ENCODE assay signal across 8 cellular contexts in genomic region chr1:156893048-156893953, GRCh38. TPM values are rescaled to one million over a fixed set of nuclear protein-coding genes. Genes with fewer than 3 reads are reported as not detected.
A peak's percentile ranks its signal among the peaks of the same experiment; 100 is the strongest.
DNase-seq lines count a peak whose midpoint lies in the region; ATAC-seq, FAIRE-seq and TF ChIP-seq lines count a peak whose summit lies in the region.

TSS of gene PEAR1 (plus strand) at chr1:156893718. CDS start at chr1:156903927, 10,209 bp downstream.

- no peaks in the 10 kb centered on the region for H3K9me3 ChIP-seq in MG63

- H3K27me3 ChIP-seq in BJ (ENCODE audit: control insufficient read depth, insufficient read depth, low read length) (no peaks in the 10 kb centered on the region; the same call in 1 of the 2 replicates), MG63 (no peaks in the 10 kb centered on the region)

- peaks cover 78% of the 10 kb centered on the region for H3K27me3 Mint-ChIP-seq in WTC11 (ENCODE audit: low read depth)
- H3K27me3 Mint-ChIP-seq in nephron progenitor cell (ENCODE audit: low read depth, poor library complexity): peaks cover 45% of the 10 kb centered on the region

- CTCF ChIA-PET in BJ (lab: Yijun Ruan, JAX) (interaction anchor here (0.6 to 10.8 kb wide), 19 partner anchors 8 to 233 kb away, joined by 3 to 298 read pairs (median 8); partner anchors contain the start of genes INSRR, ISG20L2, LRRC71 and METTL25B), WTC11 (lab: Charles Lee) (interaction anchor here (0.5 to 13.3 kb wide), 37 partner anchors 8 to 806 kb away, joined by 3 to 233 read pairs (median 5); partner anchors contain the start of genes BCAN, CRABP2, HDGF and INSRR)

- H3K36me3 Mint-ChIP-seq in WTC11 (no peaks in the 10 kb centered on the region), nephron progenitor cell (ENCODE audit: low read depth) (no peaks in the 10 kb centered on the region)

- DNase-seq in BJ (ENCODE audit: low read depth) (no peak), WTC11 (ENCODE audit: low spot score) (peak; percentile 66), fibroblast of pulmonary artery (ENCODE audit: low read depth) (peak; percentile 53), nephron progenitor cell (peak; percentile 66), MG63 (no peak), GM19239 (ENCODE audit: insufficient read length, low spot score) (no peak)

- H3K27ac Mint-ChIP-seq in WTC11: no peak within 1 kb of the TSS
- H3K27ac Mint-ChIP-seq in nephron progenitor cell: no peak within 1 kb of the TSS

- H3K4me3 Mint-ChIP-seq in WTC11: peak within 1 kb of the TSS; percentile 72
- peak within 1 kb of the TSS; percentile 49 for H3K4me3 Mint-ChIP-seq in nephron progenitor cell

- H3K4me3 ChIP-seq in BJ (ENCODE audit: low read depth, low read length): peak within 1 kb of the TSS; percentile 49
- H3K4me3 ChIP-seq in fibroblast of pulmonary artery (replicated peaks; ENCODE audit: low read depth, low read length): peak within 1 kb of the TSS; percentile 63
- no peak within 1 kb of the TSS for H3K4me3 ChIP-seq in MG63

- peak; percentile 29 for ATAC-seq in WTC11
- ATAC-seq in GM18511 (IDR thresholded peaks at IDR 0.05; ENCODE audit: unreplicated experiment): no peak
- ATAC-seq in HG03520 (IDR thresholded peaks at IDR 0.05; ENCODE audit: unreplicated experiment): no peak

- H3K4me1 Mint-ChIP-seq in WTC11 (peaks cover 23% of the 10 kb centered on the region), nephron progenitor cell (peaks cover 55% of the 10 kb centered on the region)

- no peaks in the 10 kb centered on the region for H3K9me3 Mint-ChIP-seq in WTC11
- no peaks in the 10 kb centered on the region for H3K9me3 Mint-ChIP-seq in nephron progenitor cell

- TF ChIP-seq CTCF in BJ (IDR thresholded peaks at IDR 0.05; ENCODE audit: insufficient read depth, low read depth, low read length): no peak
- TF ChIP-seq CTCF in WTC11 (IDR thresholded peaks at IDR 0.05): no peak; the same call in 1 of the 2 replicates
- no peak for TF ChIP-seq CTCF in fibroblast of pulmonary artery (IDR thresholded peaks at IDR 0.05; ENCODE audit: low read length, missing control alignments)
- peak; percentile 26 for TF ChIP-seq CTCF in nephron progenitor cell (IDR thresholded peaks at IDR 0.05)

- H3K36me3 ChIP-seq in BJ (ENCODE audit: control insufficient read depth, insufficient read depth, low read length) (no peaks in the 10 kb centered on the region), MG63 (no peaks in the 10 kb centered on the region)

- POLR2A ChIA-PET in BJ (lab: Charles Lee) (interaction anchor here (0.5 kb wide), 1 partner anchor 1118 kb away, joined by 10 read pairs; no protein-coding TSS in a partner anchor), WTC11 (lab: Charles Lee) (interaction anchor here (0.5 to 1.0 kb wide), 3 partner anchors 8 to 142 kb away, joined by 3 to 5 read pairs (median 4); partner anchors contain the start of gene HDGF)

- FAIRE-seq in GM19239 (lab: Jason Lieb, UNC): no peak

TF ChIP-seq in WTC11, 78 proteins besides CTCF, POLR2A, EP300 and RAD21:
- TF ChIP-seq SP1 (CRISPR knock-in tag; conservative IDR thresholded peaks at IDR 0.05) (no peak), GTF2I (CRISPR knock-in tag; conservative IDR thresholded peaks at IDR 0.05) (peak; percentile 96)

RNA-seq across cellular contexts. Expression of gene PEAR1, which starts in this region (rescaled TPM):
- polyA plus RNA-seq in BJ (2011; rRNA removed): 25.0 and 50.4 TPM in 2 replicates
- polyA minus RNA-seq in BJ (2011; rRNA and poly(A)+ RNA removed): 15.8 and 21.9 TPM in 2 replicates
- total RNA-seq in WTC11 (2021): 0.89 to 1.6 TPM (median 1.0 TPM) in 3 replicates
- total RNA-seq in MG63 (2014; rRNA removed; shearing (Covaris generic); ENCODE audit: low replicate concordance): 0.46 TPM in 1 of 2 replicates, not detected in the other

Comparison
In these comparisons a context has a peak if more than half of its experiments do, and no peak if none do; other contexts are left out.
1. DNase-seq: peak in WTC11 (single experiment), fibroblast of pulmonary artery (single experiment) and nephron progenitor cell (single experiment); none in BJ (single experiment), MG63 (single experiment) and GM19239 (single experiment).